In genomic region chr14:100583245-100583644, GRCh38 we compare ENCODE assay signal across 28 cellular contexts. TPM values are rescaled to one million over a fixed set of nuclear protein-coding genes. Genes with fewer than 3 reads are reported as not detected.
"Had no signal": no experiment of that assay in that cellular context is flagged by ENCODE, and none has a peak within 500 bp of the region (broad histone marks: within the 10 kb centered on the region; RNA-seq: fewer than 3 reads in every experiment).

No MANE protein-coding gene starts in this region.

- H3K4me1 ChIP-seq: psoas muscle had no signal

- H3K27ac Mint-ChIP-seq: natural killer cell treated with Interleukin-12 subunit alpha and Interleukin-12 subunit beta and Interleukin-15 and Interleukin-18, amount 100 ng/mL, for 72 hours; nephron progenitor cell; progenitor cell of endocrine pancreas; stimulated activated effector memory CD8-positive, alpha-beta T cell treated with anti-CD3 and anti-CD28 coated beads, Interleukin-12 subunit alpha, Interleukin-12 subunit beta, amount 100 ng/mL, for 72 hours; stimulated activated naive B cell treated with anti-CD40 and anti-IgM and Interleukin-4, amounts not matched to agents 10 μg/mL and 1 μg/mL and 100 μg/mL, for 72 hours; stimulated activated naive CD8-positive, alpha-beta T cell treated with anti-CD3 and anti-CD28 coated beads, Interleukin-15, Interleukin-2, amounts not matched to agents 100 ng/mL and 50 ng/mL, for 24 hours had no signal

- DNase-seq: naive B cell; nephron progenitor cell; occipital lobe; small intestine; stimulated activated CD4-positive, alpha-beta T cell treated with anti-CD3 and anti-CD28 coated beads, Interleukin-15, amount 100 ng/mL, for 24 hours; stimulated activated CD4-positive, alpha-beta T cell treated with anti-CD3 and anti-CD28 coated beads, Interleukin-2, amount 100 ng/mL, for 24 hours; stimulated activated CD4-positive, alpha-beta T cell treated with anti-CD3 and anti-CD28 coated beads, Interleukin-2, amount 100 ng/mL, for 48 hours; stimulated activated CD4-positive, alpha-beta T cell treated with anti-CD3 and anti-CD28 coated beads, Interleukin-4, amount 100 ng/mL, for 24 hours; stimulated activated naive B cell treated with anti-CD40 and anti-IgM and Interleukin-4, amounts not matched to agents 10 μg/mL and 1 μg/mL and 100 μg/mL, for 72 hours; stimulated activated naive CD4-positive, alpha-beta T cell treated with Interleukin-2 at 50 U/mL for 16 hours; stomach; thyroid gland; trophoblast cell had no signal

- H3K4me3 ChIP-seq: pancreas, psoas muscle, right lobe of liver, sigmoid colon, stomach, thoracic aorta, thyroid gland, tibial nerve, upper lobe of left lung, vagina had no signal

- H3K27ac ChIP-seq: pancreas, psoas muscle, right lobe of liver, sigmoid colon, stomach, thoracic aorta, thyroid gland, tibial nerve, upper lobe of left lung, vagina had no signal

- H3K27me3 ChIP-seq: pancreas, right lobe of liver, thyroid gland, vagina had no signal

- ATAC-seq: naive thymus-derived CD8-positive, alpha-beta T cell; natural killer cell treated with Interleukin-12 subunit alpha and Interleukin-12 subunit beta and Interleukin-15 and Interleukin-18, amount 100 ng/mL, for 72 hours; pancreas; psoas muscle; right cardiac atrium; right lobe of liver; stimulated activated effector memory CD8-positive, alpha-beta T cell treated with anti-CD3 and anti-CD28 coated beads, Interleukin-12 subunit alpha, Interleukin-12 subunit beta, amount 100 ng/mL, for 72 hours; stimulated activated naive B cell treated with anti-CD40 and anti-IgM and Interleukin-4, amounts not matched to agents 10 μg/mL and 1 μg/mL and 100 μg/mL, for 72 hours had no signal

- H3K36me3 Mint-ChIP-seq: naive B cell; naive thymus-derived CD8-positive, alpha-beta T cell; natural killer cell treated with Interleukin-12 subunit alpha and Interleukin-12 subunit beta and Interleukin-15 and Interleukin-18, amount 100 ng/mL, for 72 hours; stimulated activated effector memory CD8-positive, alpha-beta T cell treated with anti-CD3 and anti-CD28 coated beads, Interleukin-12 subunit alpha, Interleukin-12 subunit beta, amount 100 ng/mL, for 72 hours; stimulated activated naive B cell treated with anti-CD40 and anti-IgM and Interleukin-4, amounts not matched to agents 10 μg/mL and 1 μg/mL and 100 μg/mL, for 72 hours had no signal

- H3K4me1 Mint-ChIP-seq: naive B cell; neural crest cell; stimulated activated effector memory CD8-positive, alpha-beta T cell treated with anti-CD3 and anti-CD28 coated beads, Interleukin-12 subunit alpha, Interleukin-12 subunit beta, amount 100 ng/mL, for 72 hours had no signal

- H3K9me3 ChIP-seq: pancreas, psoas muscle, right lobe of liver, sigmoid colon, thyroid gland, vagina had no signal

- H3K9me3 Mint-ChIP-seq: natural killer cell treated with Interleukin-12 subunit alpha and Interleukin-12 subunit beta and Interleukin-15 and Interleukin-18, amount 100 ng/mL, for 72 hours; nephron progenitor cell; neural crest cell; stimulated activated effector memory CD8-positive, alpha-beta T cell treated with anti-CD3 and anti-CD28 coated beads, Interleukin-12 subunit alpha, Interleukin-12 subunit beta, amount 100 ng/mL, for 72 hours; stimulated activated naive B cell treated with anti-CD40 and anti-IgM and Interleukin-4, amounts not matched to agents 10 μg/mL and 1 μg/mL and 100 μg/mL, for 72 hours; stimulated activated naive CD8-positive, alpha-beta T cell treated with anti-CD3 and anti-CD28 coated beads, Interleukin-15, Interleukin-2, amounts not matched to agents 100 ng/mL and 50 ng/mL, for 24 hours had no signal

- H3K36me3 ChIP-seq: pancreas, right lobe of liver, sigmoid colon, stomach, thoracic aorta, thyroid gland, tibial nerve, upper lobe of left lung, vagina had no signal

- H3K4me3 Mint-ChIP-seq: naive B cell; naive thymus-derived CD8-positive, alpha-beta T cell; natural killer cell treated with Interleukin-12 subunit alpha and Interleukin-12 subunit beta and Interleukin-15 and Interleukin-18, amount 100 ng/mL, for 72 hours; nephron progenitor cell; neural crest cell; stimulated activated effector memory CD8-positive, alpha-beta T cell treated with anti-CD3 and anti-CD28 coated beads, Interleukin-12 subunit alpha, Interleukin-12 subunit beta, amount 100 ng/mL, for 72 hours; stimulated activated naive B cell treated with anti-CD40 and anti-IgM and Interleukin-4, amounts not matched to agents 10 μg/mL and 1 μg/mL and 100 μg/mL, for 72 hours; stimulated activated naive CD8-positive, alpha-beta T cell treated with anti-CD3 and anti-CD28 coated beads, Interleukin-15, Interleukin-2, amounts not matched to agents 100 ng/mL and 50 ng/mL, for 24 hours had no signal

RNA-seq across cellular contexts. Expression of gene BEGAIN, which starts 4.0 kb away (rescaled TPM):
- total RNA-seq: natural killer cell treated with Interleukin-12 subunit alpha and Interleukin-12 subunit beta and Interleukin-15 and Interleukin-18, amount 100 ng/mL, for 72 hours had no signal
